27 cellular contexts compared by ENCODE assay signal in the genomic region with DNA sequence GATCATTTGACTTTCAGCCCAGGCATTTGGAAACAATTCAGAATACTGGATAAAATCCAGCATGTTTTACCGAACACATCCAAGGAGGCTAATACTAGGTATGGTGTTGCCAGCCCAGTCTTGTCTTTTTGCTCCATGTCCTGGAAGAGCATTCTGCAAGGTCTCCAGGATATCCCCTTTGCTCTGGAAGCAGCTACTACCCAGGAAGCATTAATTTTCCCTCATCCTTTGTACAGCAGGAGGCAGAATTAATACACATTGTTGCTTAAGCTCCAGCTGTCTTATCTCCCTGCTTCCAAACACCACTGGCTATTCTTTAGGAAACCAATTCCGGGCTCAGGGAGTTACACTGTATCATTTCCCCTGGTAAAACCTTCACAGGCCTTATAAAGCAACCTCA. TPM values are rescaled to one million over a fixed set of nuclear protein-coding genes. Genes with fewer than 3 reads are reported as not detected.
A peak's percentile ranks its signal among the peaks of the same experiment; 100 is the strongest.
DNase-seq lines count a peak whose midpoint lies in the region; ATAC-seq and TF ChIP-seq lines count a peak whose summit lies in the region.
"Had no signal": no experiment of that assay in that cellular context is flagged by ENCODE, and none has a peak within 500 bp of the region (broad histone marks: within the 10 kb centered on the region; RNA-seq: fewer than 3 reads in every experiment).

No MANE protein-coding gene starts in this region.

- 30% methylated on average over 2 of the region's 2 CpGs for WGBS in liver

- CTCF ChIA-PET in activated CD8-positive, alpha-beta T cell treated with anti-CD3 and anti-CD28 coated beads for 36 hours (lab: Charles Lee) = interaction anchor here (0.9 to 3.3 kb wide), 2 partner anchors 93 to 101 kb away, joined by 3 to 33 read pairs; no protein-coding TSS in a partner anchor

- peaks cover 45% of the 10 kb centered on the region for H3K27me3 ChIP-seq in cardiac muscle cell
- H3K27me3 ChIP-seq in liver (ENCODE audit: control insufficient read depth in 4 of 4, insufficient read depth in 4 of 4, low read length in 3 of 4) = no peaks in the 10 kb centered on the region
- peaks cover 6% of the 10 kb centered on the region for H3K27me3 ChIP-seq in upper lobe of right lung
- H3K27me3 ChIP-seq in gastrocnemius medialis = peaks cover 0 to 4% (median 3%) of the 10 kb centered on the region in 3 donors
- H3K27me3 ChIP-seq: tibial nerve had no signal

- no peaks in the 10 kb centered on the region for H3K27me3 Mint-ChIP-seq in activated CD8-positive, alpha-beta T cell treated with anti-CD3 and anti-CD28 coated beads for 36 hours

- no peaks in the 10 kb centered on the region for H3K9me3 Mint-ChIP-seq in activated CD8-positive, alpha-beta T cell treated with anti-CD3 and anti-CD28 coated beads for 36 hours
- H3K9me3 Mint-ChIP-seq: activated T-cell treated with anti-CD3 and anti-CD28 coated beads, Interleukin-2, amount 50 U/mL, for 4 hours had no signal

- no peaks in the 10 kb centered on the region for H3K4me1 ChIP-seq in cardiac muscle cell (ENCODE audit: low read depth)
- H3K4me1 ChIP-seq in liver (ENCODE audit: control insufficient read depth in 4 of 4, insufficient read depth in 4 of 4, low read length in 3 of 4) = peaks cover 0 to 9% (median 4%) of the 10 kb centered on the region in 4 donors
- H3K4me1 ChIP-seq in upper lobe of right lung = peaks cover 16% of the 10 kb centered on the region
- H3K4me1 ChIP-seq in gastrocnemius medialis = peaks cover 5 to 15% of the 10 kb centered on the region in 2 donors

- TF ChIP-seq RAD21 in liver (IDR thresholded peaks at IDR 0.05) = peak; percentile 42 to 57

- no peak overlapping the region for H3K27ac Mint-ChIP-seq in activated CD8-positive, alpha-beta T cell treated with anti-CD3 and anti-CD28 coated beads for 36 hours
- H3K27ac Mint-ChIP-seq: nephron progenitor cell had no signal

- no peak overlapping the region for H3K4me3 ChIP-seq in cardiac muscle cell
- H3K4me3 ChIP-seq in cardiac fibroblast (replicated peaks in 1 of 2; ENCODE audit: low read depth in 2 of 2, low read length in 2 of 2) = no peak overlapping the region
- no peak overlapping the region for H3K4me3 ChIP-seq in liver (ENCODE audit: low read depth in 1 of 3, low read length in 3 of 3)
- no peak overlapping the region for H3K4me3 ChIP-seq in upper lobe of right lung
- no peak overlapping the region for H3K4me3 ChIP-seq in gastrocnemius medialis
- H3K4me3 ChIP-seq: dorsolateral prefrontal cortex, hepatocyte, SK-N-MC, stomach, tibial nerve had no signal

- intact Hi-C loops in left cardiac atrium (cut with DNase I) = no loop called here
- intact Hi-C loops in upper lobe of right lung (cut with DNase I) = no loop called here
- intact Hi-C loops in gastrocnemius medialis (cut with DNase I; ENCODE audit: low total_unique reads) = no loop called here
- intact Hi-C loops in activated CD8-positive, alpha-beta T cell treated with anti-CD3 and anti-CD28 coated beads for 36 hours (cut with micrococcal nuclease) = no loop called here

- H3K4me3 Mint-ChIP-seq in activated CD8-positive, alpha-beta T cell treated with anti-CD3 and anti-CD28 coated beads for 36 hours = no peak overlapping the region
- H3K4me3 Mint-ChIP-seq: nephron progenitor cell had no signal

- in situ Hi-C loops in gastrocnemius medialis (cut with MboI; ENCODE audit: low sequenced_read_pairs in 4 of 4) = no loop called here

- TF ChIP-seq CTCF in cardiac muscle cell (IDR thresholded peaks at IDR 0.05; ENCODE audit: low read depth, low read length) = peak; percentile 42
- TF ChIP-seq CTCF in cardiac fibroblast (IDR thresholded peaks at IDR 0.05; ENCODE audit: low read depth, low read length) = no peak
- no peak for TF ChIP-seq CTCF in liver (IDR thresholded peaks at IDR 0.05; ENCODE audit: low read depth, low read length, missing input control)
- TF ChIP-seq CTCF in upper lobe of right lung (IDR thresholded peaks at IDR 0.05) = peak; percentile 9
- no peak for TF ChIP-seq CTCF in gastrocnemius medialis (IDR thresholded peaks at IDR 0.05 in 4 of 5, conservative IDR thresholded peaks at IDR 0.05 in 1 of 5)
- no peak for TF ChIP-seq CTCF in activated CD8-positive, alpha-beta T cell treated with anti-CD3 and anti-CD28 coated beads for 36 hours (IDR thresholded peaks at IDR 0.05)

- no peak for TF ChIP-seq POLR2A in gastrocnemius medialis (IDR thresholded peaks at IDR 0.05)

- H3K9me3 ChIP-seq in cardiac muscle cell (ENCODE audit: low read depth) = no peaks in the 10 kb centered on the region
- H3K9me3 ChIP-seq in liver (ENCODE audit: control insufficient read depth in 4 of 4, low read length in 3 of 4) = no peaks in the 10 kb centered on the region
- no peaks in the 10 kb centered on the region for H3K9me3 ChIP-seq in upper lobe of right lung
- no peaks in the 10 kb centered on the region for H3K9me3 ChIP-seq in gastrocnemius medialis
- H3K9me3 ChIP-seq: stomach, tibial nerve had no signal

- POLR2A ChIA-PET in activated CD8-positive, alpha-beta T cell treated with anti-CD3 and anti-CD28 coated beads for 36 hours (lab: Charles Lee) = no interaction called here

- H3K36me3 ChIP-seq in cardiac muscle cell = no peaks in the 10 kb centered on the region
- no peaks in the 10 kb centered on the region for H3K36me3 ChIP-seq in liver (ENCODE audit: control insufficient read depth in 4 of 4, insufficient read depth in 3 of 4, low read depth in 1 of 4, low read length in 3 of 4)
- no peaks in the 10 kb centered on the region for H3K36me3 ChIP-seq in upper lobe of right lung
- no peaks in the 10 kb centered on the region for H3K36me3 ChIP-seq in gastrocnemius medialis
- H3K36me3 ChIP-seq: stomach, tibial nerve had no signal

- ATAC-seq in left cardiac atrium (no peak), upper lobe of right lung (no peak), gastrocnemius medialis (no peak)
- ATAC-seq in activated CD8-positive, alpha-beta T cell treated with anti-CD3 and anti-CD28 coated beads for 36 hours = no peak
- ATAC-seq: activated T-cell treated with anti-CD3 and anti-CD28 coated beads, Interleukin-2, amount 50 U/mL, for 4 hours; right cardiac atrium; T-helper 17 cell had no signal

- H3K27ac ChIP-seq in cardiac muscle cell = no peak overlapping the region
- no peak overlapping the region for H3K27ac ChIP-seq in liver (ENCODE audit: low read depth in 1 of 2, low read length in 2 of 2)
- no peak overlapping the region for H3K27ac ChIP-seq in upper lobe of right lung
- H3K27ac ChIP-seq in gastrocnemius medialis = no peak overlapping the region
- H3K27ac ChIP-seq: dorsolateral prefrontal cortex, hepatocyte, SK-N-MC, stomach, tibial nerve had no signal

- H3K4me1 Mint-ChIP-seq in activated CD8-positive, alpha-beta T cell treated with anti-CD3 and anti-CD28 coated beads for 36 hours (ENCODE audit: low read depth) = peaks cover 18% of the 10 kb centered on the region

- peaks cover 10% of the 10 kb centered on the region for H3K36me3 Mint-ChIP-seq in activated CD8-positive, alpha-beta T cell treated with anti-CD3 and anti-CD28 coated beads for 36 hours (ENCODE audit: low read depth)

- H3K9ac ChIP-seq in liver (ENCODE audit: low read depth in 1 of 2, low read length in 2 of 2) = no peak overlapping the region

- peak in 1 of 2 donors; percentile 76 for DNase-seq in cardiac muscle cell (ENCODE audit: low read depth in 1 of 2, low spot score in 1 of 2)
- DNase-seq in left cardiac atrium = no peak
- peak; percentile 49 to 76 for DNase-seq in cardiac fibroblast (ENCODE audit: low read depth in 2 of 2)
- no peak for DNase-seq in upper lobe of right lung
- DNase-seq in NK-92 treated with Interleukin-12 subunit alpha and Interleukin-12 subunit beta, amount 100 ng/mL, for 24 hours (lab: John Stamatoyannopoulos, UW) = no peak
- no peak for DNase-seq in gastrocnemius medialis
- no peak for DNase-seq in activated CD8-positive, alpha-beta T cell treated with anti-CD3 and anti-CD28 coated beads for 36 hours
- DNase-seq: activated CD4-positive, alpha-beta T cell treated with anti-CD3 and anti-CD28 coated beads for 1 hour; activated CD8-positive, alpha-beta memory T cell treated with anti-CD3 and anti-CD28 coated beads for 24 hours; activated T-cell treated with anti-CD3 and anti-CD28 coated beads, Interleukin-2, amount 50 U/mL, for 4 hours; amniotic stem cell; central memory CD4-positive, alpha-beta T cell; dorsolateral prefrontal cortex; EL; foreskin melanocyte; H7; NCI-H1048; NCI-H187; NCI-H526 treated with DMSO at 0.1 percent for 48 hours; nephron progenitor cell; right cardiac atrium; stomach; T-helper 17 cell had no signal

TF ChIP-seq in liver, 16 proteins besides CTCF, POLR2A, EP300 and RAD21 (continues in another document):
- TF ChIP-seq SP1 (IDR thresholded peaks at IDR 0.05) (no peak), YY1 (IDR thresholded peaks at IDR 0.05) (no peak)
- TF ChIP-seq, protein P1, sequence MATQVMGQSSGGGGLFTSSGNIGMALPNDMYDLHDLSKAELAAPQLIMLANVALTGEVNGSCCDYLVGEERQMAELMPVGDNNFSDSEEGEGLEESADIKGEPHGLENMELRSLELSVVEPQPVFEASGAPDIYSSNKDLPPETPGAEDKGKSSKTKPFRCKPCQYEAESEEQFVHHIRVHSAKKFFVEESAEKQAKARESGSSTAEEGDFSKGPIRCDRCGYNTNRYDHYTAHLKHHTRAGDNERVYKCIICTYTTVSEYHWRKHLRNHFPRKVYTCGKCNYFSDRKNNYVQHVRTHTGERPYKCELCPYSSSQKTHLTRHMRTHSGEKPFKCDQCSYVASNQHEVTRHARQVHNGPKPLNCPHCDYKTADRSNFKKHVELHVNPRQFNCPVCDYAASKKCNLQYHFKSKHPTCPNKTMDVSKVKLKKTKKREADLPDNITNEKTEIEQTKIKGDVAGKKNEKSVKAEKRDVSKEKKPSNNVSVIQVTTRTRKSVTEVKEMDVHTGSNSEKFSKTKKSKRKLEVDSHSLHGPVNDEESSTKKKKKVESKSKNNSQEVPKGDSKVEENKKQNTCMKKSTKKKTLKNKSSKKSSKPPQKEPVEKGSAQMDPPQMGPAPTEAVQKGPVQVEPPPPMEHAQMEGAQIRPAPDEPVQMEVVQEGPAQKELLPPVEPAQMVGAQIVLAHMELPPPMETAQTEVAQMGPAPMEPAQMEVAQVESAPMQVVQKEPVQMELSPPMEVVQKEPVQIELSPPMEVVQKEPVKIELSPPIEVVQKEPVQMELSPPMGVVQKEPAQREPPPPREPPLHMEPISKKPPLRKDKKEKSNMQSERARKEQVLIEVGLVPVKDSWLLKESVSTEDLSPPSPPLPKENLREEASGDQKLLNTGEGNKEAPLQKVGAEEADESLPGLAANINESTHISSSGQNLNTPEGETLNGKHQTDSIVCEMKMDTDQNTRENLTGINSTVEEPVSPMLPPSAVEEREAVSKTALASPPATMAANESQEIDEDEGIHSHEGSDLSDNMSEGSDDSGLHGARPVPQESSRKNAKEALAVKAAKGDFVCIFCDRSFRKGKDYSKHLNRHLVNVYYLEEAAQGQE (IDR thresholded peaks at IDR 0.05) = no peak

RNA-seq across cellular contexts. Expression of a gene that starts 1.6 kb away (rescaled TPM):
- total RNA-seq in cardiac muscle cell (0.32 and 2.7 TPM in 2 replicates), left cardiac atrium (1 to 10 TPM; 4.7 to 4.9 TPM), liver (1 to 10 TPM; 4.3 to 5.5 TPM), upper lobe of right lung (42.2 TPM), gastrocnemius medialis (1 to 10 TPM in 2 of 4 donors, under 1 TPM in 2; 0.32 to 2.9 (median 0.87) TPM)
- polyA plus RNA-seq in cardiac muscle cell (1.5 TPM in 1 of 2 replicates, not detected in the other), liver (under 1 TPM; 0.48 to 0.76 TPM)
- total RNA-seq in activated CD8-positive, alpha-beta T cell treated with anti-CD3 and anti-CD28 coated beads for 36 hours = 10 to 100 TPM; 36.1 to 40.6 TPM

Comparison
In these comparisons a context has a peak if more than half of its experiments do, and no peak if none do; other contexts are left out.
1. DNase-seq: peak in cardiac fibroblast (2 of 2); none in left cardiac atrium (single experiment), upper lobe of right lung (single experiment), NK-92 treated with Interleukin-12 subunit alpha and Interleukin-12 subunit beta, amount 100 ng/mL, for 24 hours (single experiment), gastrocnemius medialis (0 of 2) and activated CD8-positive, alpha-beta T cell treated with anti-CD3 and anti-CD28 coated beads for 36 hours (single experiment).
2. CTCF ChIP-seq: peak in cardiac muscle cell (single experiment) and upper lobe of right lung (single experiment); none in cardiac fibroblast (single experiment), liver (single experiment), gastrocnemius medialis (0 of 5) and activated CD8-positive, alpha-beta T cell treated with anti-CD3 and anti-CD28 coated beads for 36 hours (single experiment).